Comparison of ENCODE assay signal across 8 cellular contexts in the genomic region with DNA sequence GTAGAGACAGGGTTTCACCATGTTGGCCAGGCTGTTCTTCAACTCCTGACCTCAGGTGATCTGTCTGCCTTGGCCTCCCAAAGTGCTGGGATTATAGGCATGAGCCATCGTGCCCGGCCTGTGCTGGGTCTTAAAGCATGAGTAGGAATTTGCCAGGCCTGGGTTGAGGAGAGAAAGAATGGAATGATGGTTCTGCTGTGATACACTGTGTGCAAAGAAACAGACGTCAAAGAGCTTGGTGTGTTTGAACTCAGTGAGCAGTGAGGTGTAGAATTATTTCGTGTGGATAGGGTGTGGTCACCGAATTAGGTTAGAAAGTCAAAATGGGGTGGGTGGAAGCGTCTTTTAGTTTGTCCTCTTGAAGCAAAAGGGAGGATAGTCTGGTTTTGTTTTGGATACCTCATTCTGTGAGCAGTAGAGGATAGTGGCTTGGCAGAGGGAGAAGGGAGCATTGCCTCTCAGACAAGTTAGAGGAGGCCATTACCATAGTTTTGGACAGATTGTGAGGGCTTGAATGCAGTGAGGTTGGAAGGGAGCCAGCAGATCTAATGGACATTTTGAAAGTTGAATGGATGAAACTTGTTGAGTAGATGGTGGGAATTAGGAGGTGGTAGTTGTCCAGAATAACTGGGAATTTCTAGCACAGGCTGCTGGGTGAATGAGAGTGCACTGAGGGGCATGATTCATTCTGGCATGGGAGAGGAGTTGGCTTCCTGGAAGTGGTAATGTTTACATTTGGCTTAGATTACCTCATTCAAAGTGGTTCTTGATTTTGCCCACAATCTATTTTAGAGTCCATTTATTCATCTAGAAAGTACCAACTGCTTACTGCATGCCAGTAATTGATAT. TPM values are rescaled to one million over a fixed set of nuclear protein-coding genes. Genes with fewer than 3 reads are reported as not detected.
DNase-seq lines count a peak whose midpoint lies in the region; ATAC-seq and TF ChIP-seq lines count a peak whose summit lies in the region.

No MANE protein-coding gene starts in this region.

- peak in 2 of 7 experiments; percentile 7 to 29 for DNase-seq in CD8-positive, alpha-beta T cell
- peak; percentile 56 for DNase-seq in HS-5 (ENCODE audit: low read depth)
- peak; percentile 75 for DNase-seq in activated CD4-positive, alpha-beta T cell treated with anti-CD3 and anti-CD28 coated beads, Interleukin-2, amount 10 ng/mL, durations not matched to agents 24 days and 14 days
- DNase-seq in fibroblast of gingiva (ENCODE audit: low read depth): peak; percentile 75
- no peak for DNase-seq in spleen
- no peak for DNase-seq in GDM1 (lab: John Stamatoyannopoulos, UW)
- no peak for DNase-seq in effector CD8-positive, alpha-beta T cell (lab: John Stamatoyannopoulos, UW)

- intact Hi-C loops in CD8-positive, alpha-beta T cell (cut with DNase I, micrococcal nuclease): loop anchor here in 1 of 2 experiments (5.0 to 10.0 kb wide), 2 partner anchors 75 to 423 kb away; partner anchors contain the start of gene PDE8A
- intact Hi-C loops in activated CD4-positive, alpha-beta T cell treated with anti-CD3 and anti-CD28 coated beads, Interleukin-2, amount 10 ng/mL, durations not matched to agents 24 days and 14 days (cut with micrococcal nuclease): loop anchor here (1.0 to 5.0 kb wide), 4 partner anchors 27 to 210 kb away; partner anchors contain the start of gene AKAP13
- intact Hi-C loops in spleen (cut with DNase I; ENCODE audit: low total_unique reads): no loop called here

- H3K4me3 Mint-ChIP-seq in CD8-positive, alpha-beta T cell: peak overlapping the region; percentile 1
- peak overlapping the region; percentile 68 for H3K4me3 Mint-ChIP-seq in activated CD4-positive, alpha-beta T cell treated with anti-CD3 and anti-CD28 coated beads, Interleukin-2, amount 10 ng/mL, durations not matched to agents 24 days and 14 days

- no peaks in the 10 kb centered on the region for H3K9me3 ChIP-seq in CD8-positive, alpha-beta T cell (ENCODE audit: low read length)
- H3K9me3 ChIP-seq in spleen: no peaks in the 10 kb centered on the region

- no peak overlapping the region for H3K27ac ChIP-seq in CD8-positive, alpha-beta T cell (ENCODE audit: low read depth, low read length)
- H3K27ac ChIP-seq in spleen: peak overlapping the region in 7 of 8 donors; percentile 22 to 81 (median 59)

- peak; percentile 73 for ATAC-seq in CD8-positive, alpha-beta T cell
- ATAC-seq in GM19452 (IDR thresholded peaks at IDR 0.05; ENCODE audit: unreplicated experiment): peak; percentile 43

- no peaks in the 10 kb centered on the region for H3K27me3 ChIP-seq in CD8-positive, alpha-beta T cell (ENCODE audit: insufficient read depth, low read length)
- no peaks in the 10 kb centered on the region for H3K27me3 ChIP-seq in spleen (replicated peaks in 1 of 7)

- H3K27ac Mint-ChIP-seq in CD8-positive, alpha-beta T cell: peak overlapping the region; percentile 71
- H3K27ac Mint-ChIP-seq in activated CD4-positive, alpha-beta T cell treated with anti-CD3 and anti-CD28 coated beads, Interleukin-2, amount 10 ng/mL, durations not matched to agents 24 days and 14 days: peak overlapping the region; percentile 95

- no peak overlapping the region for H3K4me3 ChIP-seq in CD8-positive, alpha-beta T cell (ENCODE audit: low read depth, low read length)
- peak overlapping the region in 1 of 8 donors; percentile 7 for H3K4me3 ChIP-seq in spleen

- CTCF ChIA-PET in CD8-positive, alpha-beta T cell (lab: Charles Lee): interaction anchor here (1.1 to 1.7 kb wide), 2 partner anchors 111 to 113 kb away, joined by 3 to 5 read pairs; no protein-coding TSS in a partner anchor

- POLR2A ChIA-PET in CD8-positive, alpha-beta T cell (lab: Charles Lee): no interaction called here

- no peak for TF ChIP-seq CTCF in CD8-positive, alpha-beta T cell (IDR thresholded peaks at IDR 0.05)
- TF ChIP-seq CTCF in spleen (IDR thresholded peaks at IDR 0.05 in 8 of 11, conservative IDR thresholded peaks at IDR 0.05 in 3 of 11): no peak

- no peaks in the 10 kb centered on the region for H3K27me3 Mint-ChIP-seq in CD8-positive, alpha-beta T cell (ENCODE audit: low read depth)
- H3K27me3 Mint-ChIP-seq in activated CD4-positive, alpha-beta T cell treated with anti-CD3 and anti-CD28 coated beads, Interleukin-2, amount 10 ng/mL, durations not matched to agents 24 days and 14 days: no peaks in the 10 kb centered on the region

- H3K4me1 Mint-ChIP-seq in CD8-positive, alpha-beta T cell (ENCODE audit: low read depth): peaks cover 79% of the 10 kb centered on the region
- peaks cover 61% of the 10 kb centered on the region for H3K4me1 Mint-ChIP-seq in activated CD4-positive, alpha-beta T cell treated with anti-CD3 and anti-CD28 coated beads, Interleukin-2, amount 10 ng/mL, durations not matched to agents 24 days and 14 days

- TF ChIP-seq POLR2A in spleen (IDR thresholded peaks at IDR 0.05): no peak

- 73 to 85% (median 84%) methylated on average over 6 of the region's 6 CpGs for WGBS in spleen, 5 donors

- H3K4me1 ChIP-seq in CD8-positive, alpha-beta T cell (ENCODE audit: insufficient read depth, low read length): peaks cover 46% of the 10 kb centered on the region
- H3K4me1 ChIP-seq in spleen: peaks cover 22 to 100% (median 70%) of the 10 kb centered on the region in 6 donors

- H3K9me3 Mint-ChIP-seq in CD8-positive, alpha-beta T cell: no peaks in the 10 kb centered on the region
- peaks cover 4% of the 10 kb centered on the region for H3K9me3 Mint-ChIP-seq in activated CD4-positive, alpha-beta T cell treated with anti-CD3 and anti-CD28 coated beads, Interleukin-2, amount 10 ng/mL, durations not matched to agents 24 days and 14 days

- no peaks in the 10 kb centered on the region for H3K36me3 Mint-ChIP-seq in CD8-positive, alpha-beta T cell
- peaks cover 22% of the 10 kb centered on the region for H3K36me3 Mint-ChIP-seq in activated CD4-positive, alpha-beta T cell treated with anti-CD3 and anti-CD28 coated beads, Interleukin-2, amount 10 ng/mL, durations not matched to agents 24 days and 14 days (ENCODE audit: low read depth)

- H3K36me3 ChIP-seq in CD8-positive, alpha-beta T cell (ENCODE audit: insufficient read depth, low read length): no peaks in the 10 kb centered on the region
- no peaks in the 10 kb centered on the region for H3K36me3 ChIP-seq in spleen

RNA-seq across cellular contexts. Expression of gene AKAP13, which starts 27.2 kb away (rescaled TPM):
- total RNA-seq in CD8-positive, alpha-beta T cell: 100 to 1,000 TPM; 255 to 267 TPM
- total RNA-seq in activated CD4-positive, alpha-beta T cell treated with anti-CD3 and anti-CD28 coated beads, Interleukin-2, amount 10 ng/mL, durations not matched to agents 24 days and 14 days: 68.5 and 71.3 TPM in 2 replicates
- total RNA-seq in spleen: 100 to 1,000 TPM; 228 to 413 (median 271) TPM
- 10 to 100 TPM; 35.4 to 68.8 (median 59.4) TPM for polyA plus RNA-seq in spleen

Comparison
In these comparisons a context has a peak if more than half of its experiments do, and no peak if none do; other contexts are left out.
1. DNase-seq: peak in HS-5 (single experiment), activated CD4-positive, alpha-beta T cell treated with anti-CD3 and anti-CD28 coated beads, Interleukin-2, amount 10 ng/mL, durations not matched to agents 24 days and 14 days (single experiment) and fibroblast of gingiva (single experiment); none in spleen (single experiment), GDM1 (single experiment) and effector CD8-positive, alpha-beta T cell (single experiment).